11 cellular contexts compared by ENCODE assay signal in genomic region chr4:26235500-26235899, GRCh38.
DNase-seq lines count a peak whose midpoint lies in the region; ATAC-seq and TF ChIP-seq lines count a peak whose summit lies in the region.
"Had no signal": no experiment of that assay in that cellular context is flagged by ENCODE, and none has a peak within 500 bp of the region (broad histone marks: within the 10 kb centered on the region; RNA-seq: fewer than 3 reads in every experiment).

No MANE protein-coding gene starts in this region.

- intact Hi-C loops in ascending aorta (cut with DNase I) = loop anchor here (2.0 to 10.0 kb wide), 4 partner anchors 29 to 208 kb away; no protein-coding TSS in a partner anchor

- H3K36me3 ChIP-seq in ascending aorta = no peaks in the 10 kb centered on the region

- H3K27me3 ChIP-seq in ascending aorta = no peaks in the 10 kb centered on the region

- DNase-seq in AG08395 (ENCODE audit: low spot score) (peak; percentile 73), NCI-H1092 (lab: John Stamatoyannopoulos, UW) (peak; percentile 85), ascending aorta (ENCODE audit: low spot score in 2 of 2) (peak in 1 of 2 donors; percentile 87), iris pigment epithelial cell (ENCODE audit: low read depth) (peak; percentile 60), kidney glomerular epithelial cell (lab: John Stamatoyannopoulos, UW) (no peak), GF-D8 (lab: John Stamatoyannopoulos, UW) (no peak)
- DNase-seq: CD4-positive, CD25-positive, alpha-beta regulatory T cell; cerebellar nuclear complex had no signal

- peaks cover 0 to 19% of the 10 kb centered on the region in 2 donors for H3K4me1 ChIP-seq in ascending aorta

- ATAC-seq in HG03442 (IDR thresholded peaks at IDR 0.05; ENCODE audit: unreplicated experiment) = no peak
- no peak for ATAC-seq in GM21619 (IDR thresholded peaks at IDR 0.05; ENCODE audit: unreplicated experiment)

- H3K27ac ChIP-seq in ascending aorta = peak overlapping the region; percentile 34 to 58
- H3K27ac ChIP-seq: KMS-11 had no signal

- no peaks in the 10 kb centered on the region for H3K9me3 ChIP-seq in ascending aorta

- H3K4me3 ChIP-seq in ascending aorta = no peak overlapping the region

- TF ChIP-seq CTCF in ascending aorta (IDR thresholded peaks at IDR 0.05) = peak in 1 of 3 experiments; percentile 22

Comparison
In these comparisons a context has a peak if more than half of its experiments do, and no peak if none do; other contexts are left out.
1. DNase-seq: peak in AG08395 (single experiment), NCI-H1092 (single experiment) and iris pigment epithelial cell (single experiment); none in kidney glomerular epithelial cell (single experiment) and GF-D8 (single experiment).